ENCODE assay signal across 8 cellular contexts in genomic region chr6:117601811-117602150, GRCh38. TPM values are rescaled to one million over a fixed set of nuclear protein-coding genes. Genes with fewer than 3 reads are reported as not detected.
DNase-seq lines count a peak whose midpoint lies in the region; ATAC-seq and TF ChIP-seq lines count a peak whose summit lies in the region.

No MANE protein-coding gene starts in this region.

- in situ Hi-C loops in astrocyte of the spinal cord (cut with HindIII; ENCODE audit: low sequenced_read_pairs): no loop called here
- in situ Hi-C loops in GM13976 (cut with MboI; ENCODE audit: low sequenced_read_pairs, unreplicated experiment): no loop called here

- H3K4me3 ChIP-seq in astrocyte of the spinal cord (ENCODE audit: low read depth, low read length): peak overlapping the region; percentile 96
- H3K4me3 ChIP-seq in suprapubic skin: peak overlapping the region; percentile 98

- no peaks in the 10 kb centered on the region for H3K27me3 ChIP-seq in suprapubic skin

- peaks cover 28% of the 10 kb centered on the region for H3K36me3 ChIP-seq in KOPT-K1 (ENCODE audit: insufficient read depth, low read length)
- no peaks in the 10 kb centered on the region for H3K36me3 ChIP-seq in suprapubic skin

- TF ChIP-seq EP300 in suprapubic skin (IDR thresholded peaks at IDR 0.05): no peak

- H3K9me3 ChIP-seq in KOPT-K1 (ENCODE audit: insufficient read depth, low read length, poor library complexity, severe bottlenecking) (peaks cover 11% of the 10 kb centered on the region), suprapubic skin (no peaks in the 10 kb centered on the region)

- ATAC-seq in GM18508 (IDR thresholded peaks at IDR 0.05; ENCODE audit: insufficient read depth, unreplicated experiment): peak; percentile 2
- ATAC-seq in GM21825 (IDR thresholded peaks at IDR 0.05; ENCODE audit: unreplicated experiment): peak; percentile 15
- ATAC-seq in left lobe of liver: peak; percentile 5

- TF ChIP-seq CTCF in astrocyte of the spinal cord (IDR thresholded peaks at IDR 0.05; ENCODE audit: low read depth, low read length): no peak
- TF ChIP-seq CTCF in suprapubic skin (IDR thresholded peaks at IDR 0.05): no peak
- no peak for TF ChIP-seq CTCF in GM13976 (IDR thresholded peaks at IDR 0.05; ENCODE audit: borderline replicate concordance, control extremely low read depth, extremely low read depth, insufficient read depth, missing control alignments)

- 0% methylated on average over 8 of the region's 12 CpGs for WGBS in suprapubic skin

- DNase-seq in astrocyte of the spinal cord (ENCODE audit: low read depth, low spot score): no peak
- no peak for DNase-seq in left lobe of liver (ENCODE audit: low spot score)
- DNase-seq in suprapubic skin (ENCODE audit: low spot score in 2 of 2): no peak
- no peak for DNase-seq in GM13976 (ENCODE audit: low spot score)
- no peak for DNase-seq in glomerular visceral epithelial cell (ENCODE audit: extremely low spot score)

- peak overlapping the region; percentile 91 for H3K27ac ChIP-seq in KOPT-K1 (ENCODE audit: low read depth, low read length, poor library complexity, severe bottlenecking)
- peak overlapping the region; percentile 93 for H3K27ac ChIP-seq in suprapubic skin

- H3K4me1 ChIP-seq in suprapubic skin: peaks cover 37% of the 10 kb centered on the region

- TF ChIP-seq POLR2A in suprapubic skin (IDR thresholded peaks at IDR 0.05): no peak

RNA-seq across cellular contexts. Expression of gene GOPC, which starts 0.5 kb away (rescaled TPM):
- total RNA-seq in left lobe of liver (8.4 TPM), suprapubic skin (10 to 100 TPM; 15.5 to 21.9 (median 20.0) TPM)
